Comparison of ENCODE assay signal across 24 cellular contexts in genomic region chr2:176398783-176399182, GRCh38.
DNase-seq lines count a peak whose midpoint lies in the region; ATAC-seq, FAIRE-seq and TF ChIP-seq lines count a peak whose summit lies in the region.
"Had no signal": no experiment of that assay in that cellular context is flagged by ENCODE, and none has a peak within 500 bp of the region (broad histone marks: within the 10 kb centered on the region; RNA-seq: fewer than 3 reads in every experiment).

No MANE protein-coding gene starts in this region.

- H3K4me1 ChIP-seq in smooth muscle cell (ENCODE audit: low read depth) (no peaks in the 10 kb centered on the region), endodermal cell (ENCODE audit: control insufficient read depth, insufficient read depth, low read length) (no peaks in the 10 kb centered on the region), heart left ventricle (no peaks in the 10 kb centered on the region)
- H3K4me1 ChIP-seq: esophagus muscularis mucosa, prostate gland had no signal

- no peaks in the 10 kb centered on the region for H4K20me1 ChIP-seq in smooth muscle cell (ENCODE audit: low read depth)

- no peak overlapping the region for H3K4me3 ChIP-seq in fibroblast of pulmonary artery (replicated peaks; ENCODE audit: low read depth, low read length)
- H3K4me3 ChIP-seq in smooth muscle cell = no peak overlapping the region
- no peak overlapping the region for H3K4me3 ChIP-seq in endodermal cell (ENCODE audit: low read length)
- no peak overlapping the region for H3K4me3 ChIP-seq in heart left ventricle
- H3K4me3 ChIP-seq: esophagus muscularis mucosa, prostate gland, skin epidermis had no signal

- no peak overlapping the region for H3K27ac Mint-ChIP-seq in endodermal cell
- no peak overlapping the region for H3K27ac Mint-ChIP-seq in natural killer cell
- H3K27ac Mint-ChIP-seq: activated naive CD4-positive, alpha-beta T cell treated with anti-CD3 and anti-CD28 coated beads, Interleukin-2, amount 50 U/mL, for 24 hours; IgD-negative memory B cell had no signal

- H3K79me2 ChIP-seq in smooth muscle cell (ENCODE audit: low read depth) = no peaks in the 10 kb centered on the region

- TF ChIP-seq CTCF in fibroblast of pulmonary artery (IDR thresholded peaks at IDR 0.05; ENCODE audit: low read length, missing control alignments) (no peak), smooth muscle cell (IDR thresholded peaks at IDR 0.05; ENCODE audit: borderline replicate concordance, insufficient read depth, poor library complexity, severe bottlenecking) (no peak), endodermal cell (conservative IDR thresholded peaks at IDR 0.05) (no peak), natural killer cell (IDR thresholded peaks at IDR 0.05) (no peak), heart left ventricle (IDR thresholded peaks at IDR 0.05) (no peak)

- H3K36me3 Mint-ChIP-seq in endodermal cell (ENCODE audit: low read depth) (no peaks in the 10 kb centered on the region), natural killer cell (no peaks in the 10 kb centered on the region)
- H3K36me3 Mint-ChIP-seq: activated naive CD4-positive, alpha-beta T cell treated with anti-CD3 and anti-CD28 coated beads, Interleukin-2, amount 50 U/mL, for 24 hours; IgD-negative memory B cell had no signal

- H3K4me1 Mint-ChIP-seq in endodermal cell = peaks cover 3% of the 10 kb centered on the region
- H3K4me1 Mint-ChIP-seq in natural killer cell = no peaks in the 10 kb centered on the region
- H3K4me1 Mint-ChIP-seq: activated naive CD4-positive, alpha-beta T cell treated with anti-CD3 and anti-CD28 coated beads, Interleukin-2, amount 50 U/mL, for 24 hours had no signal

- H3K27me3 ChIP-seq in smooth muscle cell (ENCODE audit: low read depth) = no peaks in the 10 kb centered on the region
- H3K27me3 ChIP-seq in endodermal cell (ENCODE audit: control insufficient read depth, insufficient read depth, low read length, poor library complexity, severe bottlenecking) = no peaks in the 10 kb centered on the region
- no peaks in the 10 kb centered on the region for H3K27me3 ChIP-seq in heart left ventricle
- H3K27me3 ChIP-seq: esophagus muscularis mucosa had no signal

- H3F3A ChIP-seq in smooth muscle cell (ENCODE audit: low read depth) = no peaks in the 10 kb centered on the region

- H3K36me3 ChIP-seq in smooth muscle cell (ENCODE audit: low read depth) = no peaks in the 10 kb centered on the region
- no peaks in the 10 kb centered on the region for H3K36me3 ChIP-seq in endodermal cell (ENCODE audit: control insufficient read depth, insufficient read depth, low read length)
- no peaks in the 10 kb centered on the region for H3K36me3 ChIP-seq in heart left ventricle
- H3K36me3 ChIP-seq: esophagus muscularis mucosa, prostate gland had no signal

- no peak overlapping the region for H3K9ac ChIP-seq in smooth muscle cell (ENCODE audit: low read depth)
- no peak overlapping the region for H3K9ac ChIP-seq in endodermal cell (ENCODE audit: extremely low read depth, low read length, poor library complexity, severe bottlenecking)

- DNase-seq in H4 (ENCODE audit: low spot score) = peak; percentile 1
- peak; percentile 16 for DNase-seq in RCC 7860 (ENCODE audit: low spot score)
- peak; percentile 19 for DNase-seq in fibroblast of pulmonary artery (ENCODE audit: low read depth)
- no peak for DNase-seq in smooth muscle cell (lab: John Stamatoyannopoulos, UW; ENCODE audit: unreplicated experiment)
- no peak for DNase-seq in endodermal cell
- DNase-seq in natural killer cell = no peak
- DNase-seq in heart left ventricle = no peak
- DNase-seq: activated CD4-positive, alpha-beta T cell treated with anti-CD3 and anti-CD28 coated beads for 1 hour; activated CD8-positive, alpha-beta memory T cell treated with anti-CD3 and anti-CD28 coated beads for 24 hours; activated T-cell treated with anti-CD3 and anti-CD28 coated beads, Interleukin-2, amount 50 U/mL, for 48 hours; DMS79 treated with DMSO at 0.1 percent for 48 hours; effector CD8-positive, alpha-beta T cell; glutamatergic neuron; midbrain; NCI-H1694; NCI-H226; stimulated activated CD4-positive, alpha-beta T cell treated with anti-CD3 and anti-CD28 coated beads, Interleukin-2, amount 100 ng/mL, for 48 hours; stimulated activated naive CD4-positive, alpha-beta T cell treated with Interleukin-2 at 50 U/mL for 16 hours had no signal

- H2AFZ ChIP-seq in smooth muscle cell (ENCODE audit: low read depth) = no peak overlapping the region

- no peaks in the 10 kb centered on the region for H3K27me3 Mint-ChIP-seq in endodermal cell (ENCODE audit: insufficient read depth)
- peaks cover 22 to 33% of the 10 kb centered on the region in 2 donors for H3K27me3 Mint-ChIP-seq in natural killer cell (ENCODE audit: low read depth in 2 of 2)

- H3K27ac ChIP-seq in smooth muscle cell (ENCODE audit: low read depth) (no peak overlapping the region), endodermal cell (ENCODE audit: low read depth, low read length) (no peak overlapping the region), heart left ventricle (no peak overlapping the region)
- H3K27ac ChIP-seq: esophagus muscularis mucosa, prostate gland, skin epidermis had no signal

- 70% methylated on average over 1 of the region's 1 CpG for WGBS in smooth muscle cell (ENCODE audit: low lambda C conversion rate)
- 92 to 100% methylated on average over 1 of the region's 1 CpG for WGBS in endodermal cell (ENCODE audit: insufficient coverage in 1 of 2, insufficient read length in 1 of 2), 2 experiments
- 37 to 83% (median 52%) methylated on average over 1 of the region's 1 CpG for WGBS in heart left ventricle, 4 donors

- H3K9me3 Mint-ChIP-seq in endodermal cell (no peaks in the 10 kb centered on the region), natural killer cell (no peaks in the 10 kb centered on the region)
- H3K9me3 Mint-ChIP-seq: activated naive CD4-positive, alpha-beta T cell treated with anti-CD3 and anti-CD28 coated beads, Interleukin-2, amount 50 U/mL, for 24 hours; IgD-negative memory B cell had no signal

- intact Hi-C loops in natural killer cell (cut with micrococcal nuclease) (loop anchor here (10.0 kb wide), 1 partner anchor 496 kb away; no protein-coding TSS in a partner anchor), heart left ventricle (cut with DNase I) (loop anchor here in 1 of 10 donors (10.0 kb wide), 1 partner anchor 124 kb away; no protein-coding TSS in a partner anchor)

- peak; percentile 81 for FAIRE-seq in RCC 7860 (lab: Jason Lieb, UNC)

- ATAC-seq in natural killer cell (no peak), heart left ventricle (no peak)
- ATAC-seq: left lobe of liver had no signal

- peak overlapping the region; percentile 8 for H3K4me2 ChIP-seq in smooth muscle cell

- no peaks in the 10 kb centered on the region for H3K9me3 ChIP-seq in smooth muscle cell (replicated peaks; ENCODE audit: low read depth)
- H3K9me3 ChIP-seq in endodermal cell (ENCODE audit: control insufficient read depth, low read length) = no peaks in the 10 kb centered on the region
- no peaks in the 10 kb centered on the region for H3K9me3 ChIP-seq in heart left ventricle
- H3K9me3 ChIP-seq: esophagus muscularis mucosa, prostate gland had no signal

- TF ChIP-seq POLR2A in heart left ventricle (IDR thresholded peaks at IDR 0.05) = no peak

- H3K4me3 Mint-ChIP-seq in endodermal cell (no peak overlapping the region), natural killer cell (no peak overlapping the region)
- H3K4me3 Mint-ChIP-seq: activated naive CD4-positive, alpha-beta T cell treated with anti-CD3 and anti-CD28 coated beads, Interleukin-2, amount 50 U/mL, for 24 hours; IgD-negative memory B cell had no signal

Comparison
In these comparisons a context has a peak if more than half of its experiments do, and no peak if none do; other contexts are left out.
1. DNase-seq: peak in H4 (single experiment), RCC 7860 (single experiment) and fibroblast of pulmonary artery (single experiment); none in smooth muscle cell (single experiment), endodermal cell (single experiment), natural killer cell (single experiment) and heart left ventricle (0 of 5).